ENCODE assay signal across 22 cellular contexts in genomic region chr22:35355744-35356420, GRCh38. TPM values are rescaled to one million over a fixed set of nuclear protein-coding genes. Genes with fewer than 3 reads are reported as not detected.
DNase-seq lines count a peak whose midpoint lies in the region; ATAC-seq and TF ChIP-seq lines count a peak whose summit lies in the region.
"Had no signal": no experiment of that assay in that cellular context is flagged by ENCODE, and none has a peak within 500 bp of the region (broad histone marks: within the 10 kb centered on the region; RNA-seq: fewer than 3 reads in every experiment).

No MANE protein-coding gene starts in this region.

- POLR2A ChIA-PET in PC-3 (lab: Charles Lee; ENCODE audit: unreplicated experiment): no interaction called here

- H3K36me3 Mint-ChIP-seq in IgD-negative memory B cell (no peaks in the 10 kb centered on the region), nephron progenitor cell (ENCODE audit: low read depth) (no peaks in the 10 kb centered on the region)
- H3K36me3 Mint-ChIP-seq in activated T-helper 17 cell treated with anti-CD3 and anti-CD28 coated beads, Interleukin-2, amount 50 U/mL, for 72 hours (ENCODE audit: low read depth): no peaks in the 10 kb centered on the region

- no peaks in the 10 kb centered on the region for H3F3A ChIP-seq in PC-3 (ENCODE audit: low read length, unreplicated experiment)

- no peaks in the 10 kb centered on the region for H3K9me3 Mint-ChIP-seq in IgD-negative memory B cell
- H3K9me3 Mint-ChIP-seq in activated T-helper 17 cell treated with anti-CD3 and anti-CD28 coated beads, Interleukin-2, amount 50 U/mL, for 72 hours: no peaks in the 10 kb centered on the region
- H3K9me3 Mint-ChIP-seq in nephron progenitor cell: no peaks in the 10 kb centered on the region
- H3K9me3 Mint-ChIP-seq: activated naive CD4-positive, alpha-beta T cell treated with anti-CD3 and anti-CD28 coated beads for 36 hours had no signal

- H3K36me3 ChIP-seq in BLaER1 treated with 17β-estradiol and CSF1 and Interleukin-3, amounts not matched to agents 10 nM and 100 nM: no peaks in the 10 kb centered on the region
- no peaks in the 10 kb centered on the region for H3K36me3 ChIP-seq in PC-3 (ENCODE audit: low read depth, low read length)
- H3K36me3 ChIP-seq: ascending aorta, HAP-1, right atrium auricular region, transverse colon had no signal

- H3K4me3 Mint-ChIP-seq in IgD-negative memory B cell (peak overlapping the region in 1 of 4 donors; percentile 34), nephron progenitor cell (no peak overlapping the region)
- no peak overlapping the region for H3K4me3 Mint-ChIP-seq in activated T-helper 17 cell treated with anti-CD3 and anti-CD28 coated beads, Interleukin-2, amount 50 U/mL, for 72 hours
- H3K4me3 Mint-ChIP-seq: activated naive CD4-positive, alpha-beta T cell treated with anti-CD3 and anti-CD28 coated beads for 36 hours had no signal

- CTCF ChIA-PET in PC-3 (lab: Charles Lee): no interaction called here

- no peak for ATAC-seq in activated T-helper 17 cell treated with anti-CD3 and anti-CD28 coated beads, Interleukin-2, amount 50 U/mL, for 72 hours (replicated peaks)
- ATAC-seq in activated CD4-positive, CD25-positive, alpha-beta regulatory T cell treated with anti-CD3 and anti-CD28 coated beads, Interleukin-2, amount 50 U/mL, for 24 hours: no peak
- ATAC-seq in HG03378 (IDR thresholded peaks at IDR 0.05; ENCODE audit: unreplicated experiment) (no peak), PC-3 (no peak)
- ATAC-seq: Right ventricle myocardium inferior; stimulated activated naive CD8-positive, alpha-beta T cell treated with anti-CD3 and anti-CD28 coated beads, Interleukin-15, Interleukin-2, amounts not matched to agents 100 U/mL and 50 U/mL, for 24 hours had no signal

- peak overlapping the region; percentile 17 to 91 (median 63); a peak in 21 of 22 replicates for H3K27ac ChIP-seq in BLaER1 treated with 17β-estradiol and CSF1 and Interleukin-3, amounts not matched to agents 10 nM and 100 nM
- no peak overlapping the region for H3K27ac ChIP-seq in PC-3 (ENCODE audit: low read length)
- H3K27ac ChIP-seq: ascending aorta, right atrium auricular region, transverse colon had no signal

- DNase-seq in nephron progenitor cell: no peak
- no peak for DNase-seq in PC-3
- DNase-seq in amniotic stem cell (lab: John Stamatoyannopoulos, UW): no peak
- DNase-seq: activated CD4-positive, alpha-beta T cell treated with anti-CD3 and anti-CD28 coated beads, Interleukin-2, amount 50 U/mL, for 48 hours; activated naive CD4-positive, alpha-beta T cell treated with anti-CD3 and anti-CD28 coated beads for 36 hours; activated T-cell treated with anti-CD3 and anti-CD28 coated beads for 4 hours; cerebellar nuclear complex; Karpas-422; NCI-H146; NCI-H2227 treated with DMSO at 0.1 percent for 48 hours; stimulated activated naive CD8-positive, alpha-beta T cell treated with anti-CD3 and anti-CD28 coated beads, Interleukin-15, Interleukin-2, amounts not matched to agents 100 U/mL and 50 U/mL, for 24 hours; SW 1271; transverse colon had no signal

- H3K79me2 ChIP-seq in PC-3 (ENCODE audit: low read length): no peaks in the 10 kb centered on the region

- peaks cover 36 to 82% (median 70%) of the 10 kb centered on the region in 10 experiments for H3K4me1 ChIP-seq in BLaER1 treated with 17β-estradiol and CSF1 and Interleukin-3, amounts not matched to agents 10 nM and 100 nM
- peaks cover 14% of the 10 kb centered on the region for H3K4me1 ChIP-seq in PC-3 (ENCODE audit: insufficient read depth, low read length)

- no peaks in the 10 kb centered on the region for H3K9me2 ChIP-seq in PC-3 (replicated peaks; ENCODE audit: low read length)

- BruUV-seq in PC-3 (replicated peaks; lab: Mats Ljungman, UMichigan): no TSS peak

- H4K20me1 ChIP-seq in BLaER1 treated with 17β-estradiol and CSF1 and Interleukin-3, amounts not matched to agents 10 nM and 100 nM: no peaks in the 10 kb centered on the region
- H4K20me1 ChIP-seq in PC-3 (ENCODE audit: low read length): no peaks in the 10 kb centered on the region

- intact Hi-C loops in PC-3 (cut with micrococcal nuclease): no loop called here

- H3K9me3 ChIP-seq in BLaER1 treated with 17β-estradiol and CSF1 and Interleukin-3, amounts not matched to agents 10 nM and 100 nM (replicated peaks in 1 of 11): no peaks in the 10 kb centered on the region
- H3K9me3 ChIP-seq in PC-3 (ENCODE audit: low read length): no peaks in the 10 kb centered on the region
- H3K9me3 ChIP-seq: ascending aorta, HAP-1, right atrium auricular region, transverse colon had no signal

- H3K27ac Mint-ChIP-seq in IgD-negative memory B cell (peak overlapping the region; percentile 50 to 88 (median 87)), nephron progenitor cell (peak overlapping the region; percentile 31)
- H3K27ac Mint-ChIP-seq in activated T-helper 17 cell treated with anti-CD3 and anti-CD28 coated beads, Interleukin-2, amount 50 U/mL, for 72 hours: peak overlapping the region; percentile 31
- H3K27ac Mint-ChIP-seq: activated naive CD4-positive, alpha-beta T cell treated with anti-CD3 and anti-CD28 coated beads for 36 hours had no signal

- H2AFZ ChIP-seq in PC-3 (ENCODE audit: low read length): no peak overlapping the region

- H3K4me3 ChIP-seq in BLaER1 treated with 17β-estradiol and CSF1 and Interleukin-3, amounts not matched to agents 10 nM and 100 nM: no peak overlapping the region
- H3K4me3 ChIP-seq in PC-3 (ENCODE audit: low read length): no peak overlapping the region
- H3K4me3 ChIP-seq: ascending aorta, HAP-1, right atrium auricular region, transverse colon had no signal

- H3K4me1 Mint-ChIP-seq in IgD-negative memory B cell (peaks cover 33 to 35% (median 35%) of the 10 kb centered on the region in 3 donors), nephron progenitor cell (peaks cover 32% of the 10 kb centered on the region)
- H3K4me1 Mint-ChIP-seq in activated T-helper 17 cell treated with anti-CD3 and anti-CD28 coated beads, Interleukin-2, amount 50 U/mL, for 72 hours: peaks cover 18% of the 10 kb centered on the region

- peak overlapping the region in 10 of 11 experiments; percentile 13 to 98 (median 69); a peak in 17 of 22 replicates for H3K4me2 ChIP-seq in BLaER1 treated with 17β-estradiol and CSF1 and Interleukin-3, amounts not matched to agents 10 nM and 100 nM
- no peak overlapping the region for H3K4me2 ChIP-seq in PC-3 (ENCODE audit: low read length)

- no peaks in the 10 kb centered on the region for H3K27me3 ChIP-seq in BLaER1 treated with 17β-estradiol and CSF1 and Interleukin-3, amounts not matched to agents 10 nM and 100 nM
- H3K27me3 ChIP-seq in PC-3 (ENCODE audit: low read length): no peaks in the 10 kb centered on the region
- H3K27me3 ChIP-seq: right atrium auricular region had no signal

- peak overlapping the region in 7 of 11 experiments; percentile 8 to 35 (median 29); a peak in 7 of 22 replicates for H3K9ac ChIP-seq in BLaER1 treated with 17β-estradiol and CSF1 and Interleukin-3, amounts not matched to agents 10 nM and 100 nM
- H3K9ac ChIP-seq in PC-3 (ENCODE audit: low read length): no peak overlapping the region

- H3K27me3 Mint-ChIP-seq in IgD-negative memory B cell (no peaks in the 10 kb centered on the region), nephron progenitor cell (ENCODE audit: low read depth, poor library complexity) (peaks cover 9% of the 10 kb centered on the region)
- peaks cover 3% of the 10 kb centered on the region for H3K27me3 Mint-ChIP-seq in activated T-helper 17 cell treated with anti-CD3 and anti-CD28 coated beads, Interleukin-2, amount 50 U/mL, for 72 hours

- TF ChIP-seq CTCF in nephron progenitor cell (IDR thresholded peaks at IDR 0.05): no peak
- no peak for TF ChIP-seq CTCF in PC-3 (conservative IDR thresholded peaks at IDR 0.05; ENCODE audit: low read depth, low read length)

RNA-seq across cellular contexts. Expression of gene HMOX1, which starts 25.0 kb away (rescaled TPM):
- 28.7 TPM for polyA plus RNA-seq in IgD-negative memory B cell
- total RNA-seq in activated T-helper 17 cell treated with anti-CD3 and anti-CD28 coated beads, Interleukin-2, amount 50 U/mL, for 72 hours: 1 to 10 TPM; 3.5 to 7.3 TPM
- 14.5 and 16.5 TPM in 2 replicates for total RNA-seq in PC-3 (2014; rRNA removed)

RNA-seq across cellular contexts. Expression of gene MCM5, which starts 44.1 kb away (rescaled TPM):
- 78.2 TPM for polyA plus RNA-seq in IgD-negative memory B cell
- total RNA-seq in activated T-helper 17 cell treated with anti-CD3 and anti-CD28 coated beads, Interleukin-2, amount 50 U/mL, for 72 hours: 100 to 1,000 TPM; 124 to 273 TPM
- total RNA-seq in PC-3 (2014; rRNA removed): 112 and 131 TPM in 2 replicates

RNA-seq across cellular contexts. Expression of gene TOM1, which starts 56.2 kb away (rescaled TPM):
- polyA plus RNA-seq in IgD-negative memory B cell: 23.1 TPM
- 10 to 100 TPM; 21.5 to 60.0 TPM for total RNA-seq in activated T-helper 17 cell treated with anti-CD3 and anti-CD28 coated beads, Interleukin-2, amount 50 U/mL, for 72 hours
- 17.5 and 19.0 TPM in 2 replicates for total RNA-seq in PC-3 (2014; rRNA removed)

Comparison
In these comparisons a context has a peak if more than half of its experiments do, and no peak if none do; other contexts are left out.
1. H3K27ac Mint-ChIP-seq: peak in every context shown above with its lines; median percentile 87 in IgD-negative memory B cell; 31 in activated T-helper 17 cell treated with anti-CD3 and anti-CD28 coated beads, Interleukin-2, amount 50 U/mL, for 72 hours; 31 in nephron progenitor cell.